17 cellular contexts compared by ENCODE assay signal in genomic region chr4:159163522-159163921, GRCh38.
DNase-seq lines count a peak whose midpoint lies in the region; ATAC-seq, FAIRE-seq and TF ChIP-seq lines count a peak whose summit lies in the region.
"Had no signal": no experiment of that assay in that cellular context is flagged by ENCODE, and none has a peak within 500 bp of the region (broad histone marks: within the 10 kb centered on the region; RNA-seq: fewer than 3 reads in every experiment).

No MANE protein-coding gene starts in this region.

- H3K27ac ChIP-seq in A549 (no peak overlapping the region), H9 (ENCODE audit: insufficient read length, low read depth, low read length) (no peak overlapping the region), H1 (ENCODE audit: low read depth, low read length) (no peak overlapping the region)
- H3K27ac ChIP-seq: C4-2B had no signal

- H3K79me2 ChIP-seq in H9 (ENCODE audit: insufficient read depth, low read length) (peaks cover 10% of the 10 kb centered on the region; the same call in 1 of the 2 replicates), H1 (ENCODE audit: control insufficient read depth in 1 of 2, insufficient read depth in 2 of 2, low read length in 2 of 2) (peaks cover 0 to 94% of the 10 kb centered on the region in 2 experiments; a peak in 2 of 4 replicates)

- H2AK5ac ChIP-seq in H9 (ENCODE audit: insufficient read length, low read length) (no peak overlapping the region), H1 (ENCODE audit: low read depth, low read length) (no peak overlapping the region)

- DNase-seq in A549 (ENCODE audit: low read depth in 1 of 2, low spot score in 1 of 2): no peak
- no peak for DNase-seq in H9
- DNase-seq in H1 (ENCODE audit: low read depth in 1 of 2, low spot score in 2 of 2): no peak
- no peak for DNase-seq in NCI-H1092 treated with DMSO at 0.1 percent for 48 hours (lab: John Stamatoyannopoulos, UW)
- no peak for DNase-seq in activated naive CD4-positive, alpha-beta T cell (lab: John Stamatoyannopoulos, UW)
- no peak for DNase-seq in H7
- DNase-seq: AML-193; Caco-2; CD4-positive, alpha-beta T cell; GDM1; HFFc6; Karpas-422 had no signal

- H3K4me3 ChIP-seq in A549: no peak overlapping the region
- no peak overlapping the region for H3K4me3 ChIP-seq in H1 (ENCODE audit: extremely low read depth in 1 of 4, insufficient read depth in 2 of 4, low read depth in 3 of 4, low read length in 4 of 4)
- no peak overlapping the region for H3K4me3 ChIP-seq in H7 (ENCODE audit: insufficient read depth, low read depth, low read length)

- H3K9ac ChIP-seq in H9 (ENCODE audit: extremely low read depth, insufficient read length, low read length) (no peak overlapping the region), H1 (replicated peaks in 1 of 4; ENCODE audit: extremely low read depth in 1 of 4, low read depth in 3 of 4, low read length in 3 of 4) (no peak overlapping the region)

- H3K27ac Mint-ChIP-seq in H9: peak overlapping the region in 2 of 3 experiments; percentile 6 to 43; a peak in 2 of 7 replicates
- H3K27ac Mint-ChIP-seq in nephron: peak overlapping the region in 2 of 3 experiments; percentile 42 to 71
- H3K27ac Mint-ChIP-seq: CD4-positive, alpha-beta T cell; HFFc6 had no signal

- H2BK15ac ChIP-seq in H9 (ENCODE audit: low read depth, low read length) (no peak overlapping the region), H1 (ENCODE audit: low read length) (no peak overlapping the region)

- H2BK120ac ChIP-seq in H9 (ENCODE audit: low read depth, low read length, poor library complexity, severe bottlenecking) (no peak overlapping the region), H1 (replicated peaks; ENCODE audit: low read depth, low read length) (no peak overlapping the region)

- no peaks in the 10 kb centered on the region; a peak in 1 of 5 replicates for H3K9me3 Mint-ChIP-seq in H9
- H3K9me3 Mint-ChIP-seq in nephron: peaks cover 6% of the 10 kb centered on the region
- H3K9me3 Mint-ChIP-seq: CD4-positive, alpha-beta T cell; HFFc6 had no signal

- no peaks in the 10 kb centered on the region for H4K20me1 ChIP-seq in H9 (ENCODE audit: control insufficient read depth, insufficient read depth, insufficient read length)
- peaks cover 2 to 3% of the 10 kb centered on the region in 2 experiments for H4K20me1 ChIP-seq in H1 (replicated peaks in 1 of 2; ENCODE audit: control insufficient read depth in 1 of 2, insufficient read depth in 2 of 2, low read length in 2 of 2)

- H3K18ac ChIP-seq in H9 (ENCODE audit: insufficient read length, low read depth, low read length): no peak overlapping the region
- no peak overlapping the region for H3K18ac ChIP-seq in H1 (ENCODE audit: extremely low read depth, low read length)

- H3K23me2 ChIP-seq in H9 (ENCODE audit: insufficient read length, low read depth, low read length, poor library complexity, severe bottlenecking): no peaks in the 10 kb centered on the region
- H3K23me2 ChIP-seq in H1 (ENCODE audit: low read depth, low read length): no peaks in the 10 kb centered on the region

- TF ChIP-seq CTCF in A549 (IDR thresholded peaks at IDR 0.05) (no peak), H9 (conservative IDR thresholded peaks at IDR 0.05) (no peak), H1 (IDR thresholded peaks at IDR 0.05; ENCODE audit: control extremely low read depth in 1 of 3, insufficient read depth in 1 of 3, low read depth in 1 of 3, low read length in 3 of 3) (no peak), nephron (IDR thresholded peaks at IDR 0.05; ENCODE audit: unreplicated experiment in 3 of 3) (no peak)

- no peak overlapping the region for H3T11ph ChIP-seq in H9 (ENCODE audit: low read length)

- H4K91ac ChIP-seq in H9 (ENCODE audit: insufficient read length, low read depth, low read length): no peak overlapping the region
- no peak overlapping the region for H4K91ac ChIP-seq in H1 (replicated peaks; ENCODE audit: insufficient read length, low read length)

- no peak for ATAC-seq in A549
- ATAC-seq: HCT116 had no signal

- H3K4me1 ChIP-seq in A549: peaks cover 18% of the 10 kb centered on the region; the same call in 2 of the 3 replicates
- no peaks in the 10 kb centered on the region for H3K4me1 ChIP-seq in H9 (ENCODE audit: insufficient read depth, low read length)
- H3K4me1 ChIP-seq in H1 (replicated peaks in 1 of 4; ENCODE audit: control insufficient read depth in 3 of 4, insufficient read depth in 4 of 4, low read length in 3 of 4): peaks cover 0 to 2% (median 0%) of the 10 kb centered on the region in 4 experiments; a peak in 1 of 7 replicates

- POLR2A ChIA-PET in A549 (lab: Yijun Ruan, JAX) (no interaction called here), H1 (lab: Charles Lee; ENCODE audit: partially characterized antibody) (interaction anchor here (1.4 kb wide), 1 partner anchor 61 kb away, joined by 3 read pairs; the partner anchor contains the start of gene RAPGEF2)

- H3K56ac ChIP-seq in H9 (ENCODE audit: insufficient read length, low read depth, low read length): no peak overlapping the region
- no peak overlapping the region for H3K56ac ChIP-seq in H1 (replicated peaks; ENCODE audit: insufficient read length, low read depth, low read length)

- H3K36me3 Mint-ChIP-seq in H9 (ENCODE audit: insufficient read depth in 1 of 3, low read depth in 3 of 3) (peaks cover 0 to 2% (median 0%) of the 10 kb centered on the region in 3 experiments; a peak in 1 of 7 replicates), nephron (ENCODE audit: low read depth) (peaks cover 10% of the 10 kb centered on the region)

- H2AFZ ChIP-seq in H9 (ENCODE audit: low read length) (no peak overlapping the region), H1 (ENCODE audit: low read length) (no peak overlapping the region)

- H3K9me3 ChIP-seq in A549: no peaks in the 10 kb centered on the region
- no peaks in the 10 kb centered on the region for H3K9me3 ChIP-seq in H9 (ENCODE audit: control insufficient read depth, low read depth, low read length)
- no peaks in the 10 kb centered on the region for H3K9me3 ChIP-seq in H1 (ENCODE audit: insufficient read depth in 2 of 2, low read depth in 1 of 2, low read length in 1 of 2)
- H3K9me3 ChIP-seq: Caco-2 had no signal

- H3K79me1 ChIP-seq in H9 (ENCODE audit: insufficient read depth, low read depth, low read length, poor library complexity, severe bottlenecking) (peaks cover 5% of the 10 kb centered on the region), H1 (ENCODE audit: low read depth, low read length) (no peaks in the 10 kb centered on the region; the same call in 1 of the 2 replicates)

- no peak overlapping the region for H4K5ac ChIP-seq in H9 (ENCODE audit: insufficient read length, low read depth, low read length)
- no peak overlapping the region for H4K5ac ChIP-seq in H1 (ENCODE audit: insufficient read length, low read depth, low read length)

- H3K27me3 Mint-ChIP-seq in H9 (ENCODE audit: low read depth): no peaks in the 10 kb centered on the region
- no peaks in the 10 kb centered on the region for H3K27me3 Mint-ChIP-seq in nephron (ENCODE audit: low read depth)
- H3K27me3 Mint-ChIP-seq: CD4-positive, alpha-beta T cell had no signal

- H2BK5ac ChIP-seq in H9 (ENCODE audit: insufficient read length, low read length) (no peak overlapping the region), H1 (ENCODE audit: low read depth, low read length) (no peak overlapping the region)

- no peak overlapping the region for H3K4me3 Mint-ChIP-seq in H9
- no peak overlapping the region for H3K4me3 Mint-ChIP-seq in nephron
- H3K4me3 Mint-ChIP-seq: CD4-positive, alpha-beta T cell; HFFc6 had no signal

- CTCF ChIA-PET in A549 (lab: Yijun Ruan, JAX): no interaction called here
- CTCF ChIA-PET in H1 (lab: Charles Lee; ENCODE audit: partially characterized antibody): interaction anchor here (0.9 to 1.2 kb wide), 2 partner anchors 12 to 28 kb away, joined by 3 read pairs; no protein-coding TSS in a partner anchor

- H2BK12ac ChIP-seq in H9 (ENCODE audit: insufficient read length, low read depth, low read length) (no peak overlapping the region), H1 (ENCODE audit: low read depth, low read length) (no peak overlapping the region)

- H3K4me2 ChIP-seq in A549 (no peak overlapping the region), H9 (ENCODE audit: insufficient read depth, insufficient read length, low read length) (no peak overlapping the region), H1 (ENCODE audit: insufficient read depth in 1 of 2, low read depth in 2 of 2, low read length in 2 of 2) (no peak overlapping the region)

- H3K4ac ChIP-seq in H9 (ENCODE audit: low read depth, low read length) (no peak overlapping the region), H1 (replicated peaks; ENCODE audit: insufficient read length, low read depth, low read length) (no peak overlapping the region)

- TF ChIP-seq RAD21 in A549 (conservative IDR thresholded peaks at IDR 0.05 in 1 of 2, IDR thresholded peaks at IDR 0.05 in 1 of 2): no peak
- no peak for TF ChIP-seq RAD21 in H1 (IDR thresholded peaks at IDR 0.05 in 1 of 2, conservative IDR thresholded peaks at IDR 0.05 in 1 of 2; ENCODE audit: low read depth in 2 of 2, low read length in 2 of 2)

- H3K23ac ChIP-seq in H9 (ENCODE audit: insufficient read length, low read depth, low read length): no peak overlapping the region
- H3K23ac ChIP-seq in H1 (ENCODE audit: insufficient read length): no peak overlapping the region

- TF ChIP-seq POLR2A in A549 (IDR thresholded peaks at IDR 0.05; ENCODE audit: low read length): no peak
- no peak for TF ChIP-seq POLR2A in H1 (IDR thresholded peaks at IDR 0.05; ENCODE audit: control extremely low read depth in 1 of 2, low read depth in 2 of 2, low read length in 2 of 2)

- no peaks in the 10 kb centered on the region for H3K36me3 ChIP-seq in H1 (ENCODE audit: control insufficient read depth in 2 of 4, insufficient read depth in 4 of 4, low read length in 3 of 4)
- no peaks in the 10 kb centered on the region for H3K36me3 ChIP-seq in H7 (replicated peaks; ENCODE audit: control insufficient read depth, insufficient read depth, low read length)

- H3K14ac ChIP-seq in H9 (ENCODE audit: insufficient read depth, low read length) (no peak overlapping the region), H1 (ENCODE audit: insufficient read length) (no peak overlapping the region)

- TF ChIP-seq EP300 in A549 (IDR thresholded peaks at IDR 0.05) (no peak), H1 (IDR thresholded peaks at IDR 0.05; ENCODE audit: borderline replicate concordance in 1 of 2, low read depth in 2 of 2, low read length in 2 of 2) (no peak)

- H2BK20ac ChIP-seq in H9 (ENCODE audit: low read depth, low read length, poor library complexity, severe bottlenecking): no peak overlapping the region
- H2BK20ac ChIP-seq in H1 (ENCODE audit: low read length): no peak overlapping the region

- H3K27me3 ChIP-seq in H9 (ENCODE audit: insufficient read depth, low read length) (no peaks in the 10 kb centered on the region), H1 (replicated peaks in 1 of 4; ENCODE audit: control insufficient read depth in 3 of 4, extremely low read depth in 1 of 4, insufficient read depth in 3 of 4, low read length in 3 of 4) (no peaks in the 10 kb centered on the region), H7 (ENCODE audit: control insufficient read depth, insufficient read depth, low read length) (no peaks in the 10 kb centered on the region)

- peaks cover 16 to 26% of the 10 kb centered on the region in 2 experiments for H3K4me1 Mint-ChIP-seq in H9
- H3K4me1 Mint-ChIP-seq in nephron: peaks cover 36% of the 10 kb centered on the region

- FAIRE-seq in A549 (lab: Jason Lieb, UNC) (no peak), H1 (lab: Jason Lieb, UNC) (no peak)
- FAIRE-seq: D721Med, GM12892 had no signal

- H4K8ac ChIP-seq in H9 (replicated peaks; ENCODE audit: insufficient read length, low read depth, low read length): no peak overlapping the region
- no peak overlapping the region for H4K8ac ChIP-seq in H1 (ENCODE audit: extremely low read depth, insufficient read depth, low read length)

Comparison
In these comparisons a context has a peak if more than half of its experiments do, and no peak if none do; other contexts are left out.
1. Of the 18 proteins assayed by ChIP-seq in both H1 and A549: peak only in H1: none; only in A549: none; in both: MAFK; in neither: 17.